Comparison of ENCODE assay signal across 13 cellular contexts in genomic region chr19:23002690-23003422, GRCh38. TPM values are rescaled to one million over a fixed set of nuclear protein-coding genes. Genes with fewer than 3 reads are reported as not detected.
DNase-seq lines count a peak whose midpoint lies in the region; ATAC-seq and TF ChIP-seq lines count a peak whose summit lies in the region.
"Had no signal": no experiment of that assay in that cellular context is flagged by ENCODE, and none has a peak within 500 bp of the region (broad histone marks: within the 10 kb centered on the region; RNA-seq: fewer than 3 reads in every experiment).

Gene ZNF728, minus strand, starts transcription at chr19:23003176. Its CDS starts 146 bp downstream, at chr19:23003030.

- no peak for TF ChIP-seq CTCF in left lung (IDR thresholded peaks at IDR 0.05)
- no peak for TF ChIP-seq CTCF in gastrocnemius medialis (IDR thresholded peaks at IDR 0.05 in 4 of 5, conservative IDR thresholded peaks at IDR 0.05 in 1 of 5)

- intact Hi-C loops in left lung (cut with DNase I), result no loop called here
- intact Hi-C loops in gastrocnemius medialis (cut with DNase I; ENCODE audit: low total_unique reads), result no loop called here

- ATAC-seq in left lung, result no peak
- no peak for ATAC-seq in gastrocnemius medialis
- no peak for ATAC-seq in HG03354 (IDR thresholded peaks at IDR 0.05; ENCODE audit: poor library complexity, severe bottlenecking, unreplicated experiment)
- ATAC-seq in GM21529 (IDR thresholded peaks at IDR 0.05; ENCODE audit: unreplicated experiment), result no peak

- H3K4me3 ChIP-seq in left lung, result peak within 1 kb of the TSS in 1 of 2 donors; percentile 26
- peak within 1 kb of the TSS in 3 of 4 donors; percentile 33 to 46 (median 38) for H3K4me3 ChIP-seq in gastrocnemius medialis

- H3K36me3 ChIP-seq in left lung (no peaks in the 10 kb centered on the region), gastrocnemius medialis (no peaks in the 10 kb centered on the region)

- H3K27me3 ChIP-seq in left lung (no peaks in the 10 kb centered on the region), gastrocnemius medialis (no peaks in the 10 kb centered on the region)

- in situ Hi-C loops in gastrocnemius medialis (cut with MboI; ENCODE audit: low sequenced_read_pairs in 4 of 4), result no loop called here

- TF ChIP-seq POLR2A in gastrocnemius medialis (IDR thresholded peaks at IDR 0.05), result no peak

- peaks cover 0 to 95% of the 10 kb centered on the region in 2 donors for H3K9me3 ChIP-seq in left lung
- H3K9me3 ChIP-seq in gastrocnemius medialis, result no peaks in the 10 kb centered on the region

- H3K4me1 ChIP-seq in left lung (no peaks in the 10 kb centered on the region), gastrocnemius medialis (no peaks in the 10 kb centered on the region)

- no peak within 1 kb of the TSS for H3K27ac ChIP-seq in caudate nucleus (ENCODE audit: low read depth, low read length)
- H3K27ac ChIP-seq in left lung, result no peak within 1 kb of the TSS
- no peak within 1 kb of the TSS for H3K27ac ChIP-seq in gastrocnemius medialis

- DNase-seq in H4 (ENCODE audit: low spot score), result peak; percentile 9
- peak in 51 of 61 donors; percentile 0 to 60 (median 28) for DNase-seq in caudate nucleus (lab: John Stamatoyannopoulos, UW)
- peak; percentile 31 to 65 for DNase-seq in left lung
- DNase-seq in gastrocnemius medialis, result peak; percentile 8 to 35
- DNase-seq in GOT3 (lab: John Stamatoyannopoulos, UW), result no peak
- no peak for DNase-seq in activated CD8-positive, alpha-beta memory T cell treated with anti-CD3 and anti-CD28 coated beads for 24 hours
- DNase-seq: activated T-cell treated with anti-CD3 and anti-CD28 coated beads, Interleukin-2, amount 50 U/mL, for 24 hours; dermis blood vessel endothelial cell; immature natural killer cell had no signal

RNA-seq across cellular contexts. Expression of gene ZNF728, which starts in this region (rescaled TPM):
- total RNA-seq in H4 (2014; rRNA removed; shearing (Covaris generic)), result 0.10 and 1.6 TPM in 2 replicates
- under 1 TPM; 0.44 to 0.71 TPM for total RNA-seq in left lung
- total RNA-seq in gastrocnemius medialis, result not detected
- total RNA-seq: NCI-H460; T-helper 2 cell treated with Interferon-gamma antibody and Interleukin-4, amounts not matched to agents 100 ng/mL and 5 ng/mL, for 36 hours had no signal

Comparison
In these comparisons a context has a peak if more than half of its experiments do, and no peak if none do; other contexts are left out.
1. Peak in DNase-seq in left lung; RNA of the gene not detected or under 1 TPM.
2. Peak in DNase-seq and H3K4me3 ChIP-seq in gastrocnemius medialis; RNA of the gene not detected or under 1 TPM.
3. DNase-seq: peak in H4 (single experiment) and caudate nucleus (51 of 61); none in GOT3 (single experiment) and activated CD8-positive, alpha-beta memory T cell treated with anti-CD3 and anti-CD28 coated beads for 24 hours (single experiment).